ENCODE assay signal across 9 cellular contexts in the genomic region with DNA sequence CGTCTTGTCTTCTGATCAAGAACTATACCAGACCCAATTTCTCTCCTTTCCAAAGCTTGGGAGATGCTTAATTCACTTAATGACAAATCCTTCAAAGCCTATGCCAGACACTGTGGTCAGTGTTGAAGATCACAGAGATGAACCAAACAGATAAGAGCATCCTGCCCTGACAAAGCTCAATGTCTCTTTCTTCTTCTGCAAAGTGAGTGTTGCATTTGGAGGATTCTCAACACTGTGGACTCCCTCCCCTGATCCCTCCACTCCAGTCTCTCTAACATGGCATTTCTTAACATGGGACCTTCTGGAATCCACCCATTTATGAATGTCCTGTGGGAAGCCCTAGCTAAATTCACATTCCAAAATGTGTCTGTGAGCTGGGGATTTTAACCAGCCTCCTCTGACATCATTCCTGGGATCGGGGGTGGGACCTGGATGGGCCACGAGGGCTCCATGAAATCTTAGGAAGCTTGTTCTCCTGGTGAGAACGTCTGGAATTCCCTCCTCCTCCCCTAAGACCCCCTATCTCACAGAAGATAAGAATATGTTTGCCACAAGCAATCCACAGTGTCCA. TPM values are rescaled to one million over a fixed set of nuclear protein-coding genes. Genes with fewer than 3 reads are reported as not detected.
DNase-seq lines count a peak whose midpoint lies in the region; ATAC-seq and TF ChIP-seq lines count a peak whose summit lies in the region.
"Had no signal": no experiment of that assay in that cellular context is flagged by ENCODE, and none has a peak within 500 bp of the region (broad histone marks: within the 10 kb centered on the region; RNA-seq: fewer than 3 reads in every experiment).

No MANE protein-coding gene starts in this region.

- H3K4me1 ChIP-seq in skeletal muscle satellite cell (ENCODE audit: control insufficient read depth, insufficient read depth, low read length) = peaks cover 38% of the 10 kb centered on the region

- no peaks in the 10 kb centered on the region for H3K9me3 ChIP-seq in skeletal muscle satellite cell (replicated peaks; ENCODE audit: low read length)

- TF ChIP-seq CTCF in Calu3 (IDR thresholded peaks at IDR 0.05; ENCODE audit: unreplicated experiment) = no peak
- TF ChIP-seq CTCF in brain microvascular endothelial cell (IDR thresholded peaks at IDR 0.05; ENCODE audit: low read depth, low read length, missing control alignments) = no peak

- H3K4me1 Mint-ChIP-seq in Calu3 (ENCODE audit: low read depth, unreplicated experiment) = peaks cover 29% of the 10 kb centered on the region

- H3K9me3 Mint-ChIP-seq in Calu3 (ENCODE audit: low read depth, unreplicated experiment) = no peaks in the 10 kb centered on the region

- H3K36me3 ChIP-seq in skeletal muscle satellite cell (ENCODE audit: insufficient read depth, low read length) (no peaks in the 10 kb centered on the region), brain microvascular endothelial cell (replicated peaks) (no peaks in the 10 kb centered on the region)

- H3K27me3 ChIP-seq in skeletal muscle satellite cell (ENCODE audit: control insufficient read depth, insufficient read depth, low read length) (no peaks in the 10 kb centered on the region), brain microvascular endothelial cell (replicated peaks) (no peaks in the 10 kb centered on the region)

- H3K4me3 ChIP-seq in skeletal muscle satellite cell (ENCODE audit: low read length) (no peak overlapping the region), brain microvascular endothelial cell (ENCODE audit: low read depth, low read length) (no peak overlapping the region)

- peak; percentile 29 for DNase-seq in central memory CD4-positive, alpha-beta T cell
- no peak for DNase-seq in NCI-H1694 (lab: John Stamatoyannopoulos, UW)
- no peak for DNase-seq in Calu3
- no peak for DNase-seq in brain microvascular endothelial cell
- DNase-seq in inferior parietal cortex (ENCODE audit: extremely low spot score) = no peak
- DNase-seq: kidney glomerular epithelial cell had no signal

- in situ Hi-C loops in brain microvascular endothelial cell (cut with HindIII; ENCODE audit: low pct_ligation_motif_present, low sequenced_read_pairs) = no loop called here

- peak; percentile 13 for ATAC-seq in GM18868 (IDR thresholded peaks at IDR 0.05; ENCODE audit: unreplicated experiment)
- peak; percentile 31 for ATAC-seq in HG03354 (IDR thresholded peaks at IDR 0.05; ENCODE audit: poor library complexity, severe bottlenecking, unreplicated experiment)

- intact Hi-C loops in Calu3 (cut with micrococcal nuclease; ENCODE audit: unreplicated experiment) = no loop called here

- H3K9ac ChIP-seq in skeletal muscle satellite cell (ENCODE audit: low read depth, low read length) = peak overlapping the region; percentile 25

- no peaks in the 10 kb centered on the region for H3K36me3 Mint-ChIP-seq in Calu3 (ENCODE audit: insufficient read depth, unreplicated experiment)

- H3K27ac Mint-ChIP-seq in Calu3 (ENCODE audit: unreplicated experiment) = no peak overlapping the region

- no TSS peak for BruUV-seq in Calu3 (replicated peaks; lab: Mats Ljungman, UMichigan)

- peak overlapping the region; percentile 38 for H3K4me2 ChIP-seq in skeletal muscle satellite cell (ENCODE audit: low read length)

- H3K4me3 Mint-ChIP-seq in Calu3 (ENCODE audit: low read depth, unreplicated experiment) = no peak overlapping the region

- no peak overlapping the region for H3K27ac ChIP-seq in brain microvascular endothelial cell

- CTCF ChIA-PET in Calu3 (lab: Charles Lee) = interaction anchor here (0.9 kb wide), 1 partner anchor 27 kb away, joined by 4 read pairs; no protein-coding TSS in a partner anchor

- H3K27me3 Mint-ChIP-seq in Calu3 (ENCODE audit: unreplicated experiment) = peaks cover 7% of the 10 kb centered on the region

RNA-seq across cellular contexts. Expression of gene SYNE3, which starts 20.3 kb away (rescaled TPM):
- 26.9 and 32.2 TPM in 2 replicates for total RNA-seq in skeletal muscle satellite cell (2012; rRNA removed)
- total RNA-seq in Calu3 (2022) = 0.97 and 1.1 TPM in 2 replicates

RNA-seq across cellular contexts. Expression of gene GLRX5, which starts 38.7 kb away (rescaled TPM):
- total RNA-seq in skeletal muscle satellite cell (2012; rRNA removed) = 37.0 and 37.6 TPM in 2 replicates
- total RNA-seq in Calu3 (2022) = 54.8 and 58.0 TPM in 2 replicates
